ENCODE assay signal across 13 cellular contexts in genomic region chr9:134670042-134670525, GRCh38. TPM values are rescaled to one million over a fixed set of nuclear protein-coding genes. Genes with fewer than 3 reads are reported as not detected.
DNase-seq lines count a peak whose midpoint lies in the region; ATAC-seq and TF ChIP-seq lines count a peak whose summit lies in the region.
"Had no signal": no experiment of that assay in that cellular context is flagged by ENCODE, and none has a peak within 500 bp of the region (broad histone marks: within the 10 kb centered on the region; RNA-seq: fewer than 3 reads in every experiment).

No MANE protein-coding gene starts in this region.

- 52% methylated on average over 6 of the region's 6 CpGs for WGBS in esophagus muscularis mucosa

- H3K9me3 Mint-ChIP-seq in immature natural killer cell, result peaks cover 0 to 1% (median 0%) of the 10 kb centered on the region in 6 donors
- H3K9me3 Mint-ChIP-seq in activated naive CD4-positive, alpha-beta T cell treated with anti-CD3 and anti-CD28 coated beads, Interleukin-2, amount 10 ng/mL, durations not matched to agents 7 days and 5 days, result no peaks in the 10 kb centered on the region

- TF ChIP-seq POLR2A in esophagus muscularis mucosa (IDR thresholded peaks at IDR 0.05; ENCODE audit: low read depth), result no peak

- no peak for TF ChIP-seq EP300 in esophagus muscularis mucosa (IDR thresholded peaks at IDR 0.05)

- no peak overlapping the region for H3K4me3 ChIP-seq in AG09309 (ENCODE audit: control insufficient read depth, low read depth, low read length)
- no peak overlapping the region for H3K4me3 ChIP-seq in esophagus muscularis mucosa
- no peak overlapping the region for H3K4me3 ChIP-seq in osteoblast (ENCODE audit: insufficient read depth, low read length)

- ATAC-seq in GM19463 (IDR thresholded peaks at IDR 0.05; ENCODE audit: unreplicated experiment) (no peak), HG03159 (IDR thresholded peaks at IDR 0.05; ENCODE audit: unreplicated experiment) (no peak)

- no peaks in the 10 kb centered on the region for H3K27me3 ChIP-seq in esophagus muscularis mucosa
- no peaks in the 10 kb centered on the region for H3K27me3 ChIP-seq in osteoblast (ENCODE audit: insufficient read depth, low read length)

- H3K36me3 ChIP-seq in esophagus muscularis mucosa (no peaks in the 10 kb centered on the region), osteoblast (ENCODE audit: insufficient read depth, low read length) (peaks cover 26% of the 10 kb centered on the region)

- CTCF ChIA-PET in activated naive CD4-positive, alpha-beta T cell treated with anti-CD3 and anti-CD28 coated beads, Interleukin-2, amount 10 ng/mL, durations not matched to agents 7 days and 5 days (lab: Charles Lee), result no interaction called here

- H4K20me1 ChIP-seq in osteoblast (ENCODE audit: insufficient read depth, low read length), result peaks cover 88% of the 10 kb centered on the region

- TF ChIP-seq CTCF in AG09309 (IDR thresholded peaks at IDR 0.05; ENCODE audit: control insufficient read depth, insufficient read depth, low read depth, low read length, missing control alignments), result no peak
- no peak for TF ChIP-seq CTCF in esophagus muscularis mucosa (IDR thresholded peaks at IDR 0.05)
- TF ChIP-seq CTCF in osteoblast (IDR thresholded peaks at IDR 0.05; ENCODE audit: extremely low read depth, low read depth, low read length), result no peak

- H3K4me1 Mint-ChIP-seq in immature natural killer cell, result no peaks in the 10 kb centered on the region
- no peaks in the 10 kb centered on the region for H3K4me1 Mint-ChIP-seq in activated naive CD4-positive, alpha-beta T cell treated with anti-CD3 and anti-CD28 coated beads, Interleukin-2, amount 10 ng/mL, durations not matched to agents 7 days and 5 days

- peak; percentile 78 for DNase-seq in AG09309 (ENCODE audit: low read depth)
- peak; percentile 75 for DNase-seq in NCI-H226
- DNase-seq in esophagus muscularis mucosa (ENCODE audit: extremely low spot score), result no peak
- DNase-seq in osteoblast (ENCODE audit: insufficient read length, low spot score, missing footprints), result peak; percentile 95
- DNase-seq in immature natural killer cell, result no peak
- no peak for DNase-seq in activated naive CD4-positive, alpha-beta T cell treated with anti-CD3 and anti-CD28 coated beads, Interleukin-2, amount 10 ng/mL, durations not matched to agents 7 days and 5 days
- DNase-seq: activated CD4-positive, alpha-beta T cell treated with anti-CD3 and anti-CD28 coated beads for 48 hours; C1 segment of cervical spinal cord; MM.1S; NCI-H524; stimulated activated CD4-positive, alpha-beta T cell treated with anti-CD3 and anti-CD28 coated beads, Interleukin-12 subunit alpha, Interleukin-12 subunit beta, amount 100 ng/mL, for 4 hours had no signal

- H3K4me2 ChIP-seq in osteoblast (ENCODE audit: insufficient read depth, low read length), result peak overlapping the region; percentile 14

- peak overlapping the region in 3 of 4 donors; percentile 11 to 62 (median 17) for H3K27ac ChIP-seq in esophagus muscularis mucosa (replicated peaks in 1 of 4)
- peak overlapping the region; percentile 70 for H3K27ac ChIP-seq in osteoblast (ENCODE audit: low read depth, low read length)

- H3K36me3 Mint-ChIP-seq in immature natural killer cell, result no peaks in the 10 kb centered on the region
- no peaks in the 10 kb centered on the region for H3K36me3 Mint-ChIP-seq in activated naive CD4-positive, alpha-beta T cell treated with anti-CD3 and anti-CD28 coated beads, Interleukin-2, amount 10 ng/mL, durations not matched to agents 7 days and 5 days

- H3K79me2 ChIP-seq in osteoblast (ENCODE audit: insufficient read depth, low read length), result peaks cover 99% of the 10 kb centered on the region

- intact Hi-C loops in esophagus muscularis mucosa (cut with DNase I), result no loop called here

- H3K4me1 ChIP-seq in esophagus muscularis mucosa (peaks cover 0 to 55% (median 46%) of the 10 kb centered on the region in 4 donors), osteoblast (ENCODE audit: insufficient read depth, low read length) (peaks cover 65% of the 10 kb centered on the region)

- H2AFZ ChIP-seq in osteoblast (ENCODE audit: low read length), result no peak overlapping the region

- peaks cover 0 to 15% (median 0%) of the 10 kb centered on the region in 3 donors for H3K27me3 Mint-ChIP-seq in immature natural killer cell (ENCODE audit: low read depth in 3 of 3)
- no peaks in the 10 kb centered on the region for H3K27me3 Mint-ChIP-seq in activated naive CD4-positive, alpha-beta T cell treated with anti-CD3 and anti-CD28 coated beads, Interleukin-2, amount 10 ng/mL, durations not matched to agents 7 days and 5 days

- no peak overlapping the region for H3K27ac Mint-ChIP-seq in immature natural killer cell
- no peak overlapping the region for H3K27ac Mint-ChIP-seq in activated naive CD4-positive, alpha-beta T cell treated with anti-CD3 and anti-CD28 coated beads, Interleukin-2, amount 10 ng/mL, durations not matched to agents 7 days and 5 days

- H3K9me3 ChIP-seq in esophagus muscularis mucosa, result no peaks in the 10 kb centered on the region
- no peaks in the 10 kb centered on the region for H3K9me3 ChIP-seq in osteoblast (ENCODE audit: low read depth, low read length)

- no peak overlapping the region for H3K4me3 Mint-ChIP-seq in immature natural killer cell
- no peak overlapping the region for H3K4me3 Mint-ChIP-seq in activated naive CD4-positive, alpha-beta T cell treated with anti-CD3 and anti-CD28 coated beads, Interleukin-2, amount 10 ng/mL, durations not matched to agents 7 days and 5 days

RNA-seq across cellular contexts. Expression of gene COL5A1, which starts 28.5 kb away (rescaled TPM):
- total RNA-seq in esophagus muscularis mucosa (10 to 100 TPM; 36.0 to 89.5 (median 56.4) TPM), osteoblast (571 and 801 TPM in 2 replicates)
- not detected for polyA plus RNA-seq in immature natural killer cell

Comparison
In these comparisons a context has a peak if more than half of its experiments do, and no peak if none do; other contexts are left out.
1. DNase-seq: peak in AG09309 (single experiment), NCI-H226 (single experiment) and osteoblast (single experiment); none in esophagus muscularis mucosa (single experiment), immature natural killer cell (0 of 3) and activated naive CD4-positive, alpha-beta T cell treated with anti-CD3 and anti-CD28 coated beads, Interleukin-2, amount 10 ng/mL, durations not matched to agents 7 days and 5 days (single experiment).